7 cellular contexts compared by ENCODE assay signal in the genomic region with DNA sequence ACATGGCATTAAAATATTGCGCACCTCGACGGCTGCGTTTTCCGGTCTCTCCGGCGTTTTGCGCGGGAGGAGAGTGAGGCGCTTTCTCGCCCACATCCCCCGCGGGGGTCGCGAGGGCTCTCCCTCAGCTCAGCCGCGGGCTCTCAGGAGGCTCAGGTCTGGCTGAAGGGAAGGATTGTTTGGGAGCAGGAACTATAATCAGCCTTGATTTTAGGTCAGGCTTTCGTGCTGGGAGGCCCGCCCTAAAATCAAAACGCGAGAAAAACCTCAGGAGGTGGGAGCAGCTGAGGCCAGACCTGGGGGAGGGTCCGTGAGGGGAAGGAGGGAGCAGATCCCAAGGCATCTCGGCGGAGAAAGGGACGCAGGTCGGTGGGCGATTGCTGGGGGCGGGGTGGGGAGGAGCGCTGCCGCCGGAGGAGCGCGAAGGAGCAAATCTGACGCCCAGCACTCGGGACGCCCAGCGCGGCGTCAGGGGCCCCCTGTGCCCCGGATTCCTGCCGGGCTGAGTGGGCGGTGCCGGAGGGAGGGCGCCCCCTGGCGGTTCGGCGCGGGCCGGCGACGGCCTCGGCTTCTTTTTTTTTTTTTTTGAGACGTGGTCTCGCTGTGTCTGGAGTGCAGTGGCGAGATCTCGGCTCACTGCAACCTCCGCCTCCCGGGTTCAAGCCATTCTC. TPM values are rescaled to one million over a fixed set of nuclear protein-coding genes. Genes with fewer than 3 reads are reported as not detected.
DNase-seq lines count a peak whose midpoint lies in the region; ATAC-seq and TF ChIP-seq lines count a peak whose summit lies in the region.

No MANE protein-coding gene starts in this region.

- TF ChIP-seq CTCF in GM12875 (IDR thresholded peaks at IDR 0.05; ENCODE audit: borderline replicate concordance, insufficient read depth, low read depth, low read length) (peak; percentile 80), colonic mucosa (IDR thresholded peaks at IDR 0.05) (peak; percentile 96)

- ATAC-seq in GM19035 (IDR thresholded peaks at IDR 0.05; ENCODE audit: unreplicated experiment): no peak

- no peak overlapping the region for H3K9ac ChIP-seq in colonic mucosa (ENCODE audit: low read depth in 2 of 2, low read length in 2 of 2)

- DNase-seq in MV-4-11 (lab: John Stamatoyannopoulos, UW): peak; percentile 31
- peak; percentile 73 to 75 for DNase-seq in activated CD4-positive, alpha-beta T cell treated with anti-CD3 and anti-CD28 coated beads for 4 hours
- DNase-seq in colonic mucosa: peak; percentile 64
- DNase-seq in left kidney (ENCODE audit: low read depth, low spot score): peak; percentile 95
- peak; percentile 77 for DNase-seq in stimulated activated CD4-positive, alpha-beta T cell treated with anti-CD3 and anti-CD28 coated beads, Interleukin-1b, Interleukin-23, amount 100 ng/mL, for 48 hours

- peak overlapping the region; percentile 9 for H3K27ac ChIP-seq in colonic mucosa

- H3K27me3 ChIP-seq in colonic mucosa: no peaks in the 10 kb centered on the region

- no peaks in the 10 kb centered on the region for H3K9me3 ChIP-seq in colonic mucosa

- intact Hi-C loops in colonic mucosa (cut with DNase I): loop anchor here (5.0 kb wide), 1 partner anchor 183 kb away; the partner anchor contains the start of gene TBC1D9B

- no peak overlapping the region for H3K4me3 ChIP-seq in GM12875 (ENCODE audit: low read depth, low read length)
- peak overlapping the region; percentile 56 for H3K4me3 ChIP-seq in colonic mucosa

- no peaks in the 10 kb centered on the region for H3K36me3 ChIP-seq in colonic mucosa

- H3K4me1 ChIP-seq in colonic mucosa: peaks cover 5% of the 10 kb centered on the region

RNA-seq across cellular contexts. Expression of gene RNF130, which starts 18.7 kb away (rescaled TPM):
- 10 to 100 TPM; 32.0 to 41.7 TPM for total RNA-seq in colonic mucosa

Comparison
In these comparisons a context has a peak if more than half of its experiments do, and no peak if none do; other contexts are left out.
1. DNase-seq: peak in every context shown above with its lines; median percentile 95 in left kidney; 77 in stimulated activated CD4-positive, alpha-beta T cell treated with anti-CD3 and anti-CD28 coated beads, Interleukin-1b, Interleukin-23, amount 100 ng/mL, for 48 hours; 74 in activated CD4-positive, alpha-beta T cell treated with anti-CD3 and anti-CD28 coated beads for 4 hours; 64 in colonic mucosa; 31 in MV-4-11.